In the genomic region with DNA sequence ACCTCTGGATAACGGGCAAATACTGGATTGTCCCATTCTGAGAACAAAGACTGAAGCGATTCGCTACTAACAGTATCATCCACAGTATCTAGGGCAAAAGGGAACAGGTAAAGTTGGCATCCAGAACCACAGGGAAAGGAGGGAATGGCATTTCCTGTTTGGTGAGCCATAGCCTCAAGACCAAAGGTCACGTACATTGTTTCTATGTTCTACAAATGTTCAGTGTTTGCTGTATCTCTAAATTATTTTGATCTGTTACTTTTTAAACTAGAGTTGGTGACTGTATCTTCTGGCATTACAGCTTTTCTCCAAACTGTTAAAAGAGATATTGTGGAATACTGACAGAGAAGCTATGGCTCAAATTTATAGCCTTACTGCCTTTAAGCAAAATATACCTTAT, we compare ENCODE assay signal across 13 cellular contexts. TPM values are rescaled to one million over a fixed set of nuclear protein-coding genes. Genes with fewer than 3 reads are reported as not detected.
DNase-seq lines count a peak whose midpoint lies in the region; FAIRE-seq and TF ChIP-seq lines count a peak whose summit lies in the region.
"Had no signal": no experiment of that assay in that cellular context is flagged by ENCODE, and none has a peak within 500 bp of the region (broad histone marks: within the 10 kb centered on the region; RNA-seq: fewer than 3 reads in every experiment).

No MANE protein-coding gene starts in this region.

- TF ChIP-seq CTCF in mammary epithelial cell (conservative IDR thresholded peaks at IDR 0.05 in 1 of 2, IDR thresholded peaks at IDR 0.05 in 1 of 2; ENCODE audit: extremely low read depth in 1 of 2, insufficient read depth in 1 of 2, low read depth in 1 of 2, low read length in 2 of 2) (no peak), MCF 10A (IDR thresholded peaks at IDR 0.05; ENCODE audit: unreplicated experiment) (no peak)

- H3K27ac ChIP-seq in mammary epithelial cell (ENCODE audit: insufficient read depth, low read depth, low read length): no peak overlapping the region

- H3K27me3 ChIP-seq in mammary epithelial cell (ENCODE audit: insufficient read depth, low read length): no peaks in the 10 kb centered on the region
- H3K27me3 ChIP-seq: esophagus squamous epithelium had no signal

- H3K36me3 ChIP-seq in mammary epithelial cell (ENCODE audit: insufficient read depth, low read length): peaks cover 12% of the 10 kb centered on the region

- no peaks in the 10 kb centered on the region for H4K20me1 ChIP-seq in mammary epithelial cell (ENCODE audit: insufficient read depth, low read length)

- peaks cover 6% of the 10 kb centered on the region for H3K79me2 ChIP-seq in mammary epithelial cell (ENCODE audit: insufficient read depth, low read length)

- BruUV-seq in mammary epithelial cell (replicated peaks; lab: Mats Ljungman, UMichigan) (no TSS peak), MCF 10A (replicated peaks; lab: Mats Ljungman, UMichigan) (no TSS peak)

- dilution Hi-C loops in mammary epithelial cell (cut with HindIII; ENCODE audit: low sequenced_read_pairs): no loop called here

- no peak overlapping the region for H3K9ac ChIP-seq in mammary epithelial cell (ENCODE audit: insufficient read depth, low read length)

- H3K4me2 ChIP-seq in mammary epithelial cell (ENCODE audit: insufficient read depth, low read depth, low read length): peak overlapping the region; percentile 42

- H3K36me3 Mint-ChIP-seq in MCF 10A (ENCODE audit: insufficient read depth, unreplicated experiment): peaks cover 67% of the 10 kb centered on the region

- peak; percentile 28 for DNase-seq in mammary epithelial cell
- DNase-seq in MCF 10A (ENCODE audit: unreplicated experiment): no peak
- DNase-seq in foreskin melanocyte: peak; percentile 24
- peak; percentile 36 for DNase-seq in urothelium cell line (ENCODE audit: low spot score)
- DNase-seq in posterior cingulate gyrus: no peak
- no peak for DNase-seq in globus pallidus (ENCODE audit: low spot score)
- DNase-seq: esophagus squamous epithelium, midbrain, NCI-H1417 treated with DMSO at 0.1 percent for 48 hours, NCI-H510A treated with DMSO at 0.1 percent for 48 hours had no signal

- intact Hi-C loops in mammary epithelial cell (cut with micrococcal nuclease) (no loop called here), MCF 10A (cut with micrococcal nuclease) (no loop called here), posterior cingulate gyrus (cut with DNase I) (no loop called here)

- no peak overlapping the region for H3K4me3 ChIP-seq in mammary epithelial cell (replicated peaks in 1 of 3; ENCODE audit: insufficient read depth in 1 of 3, low read depth in 2 of 3, low read length in 3 of 3)
- H3K4me3 ChIP-seq: esophagus squamous epithelium had no signal

- 73% methylated on average over 4 of the region's 4 CpGs for WGBS in mammary epithelial cell (ENCODE audit: low coverage, missing lambda C conversion rate)

- in situ Hi-C loops in mammary epithelial cell (cut with MboI; ENCODE audit: low sequenced_read_pairs in 2 of 2): no loop called here

- no peaks in the 10 kb centered on the region for H3K9me3 ChIP-seq in mammary epithelial cell (replicated peaks; ENCODE audit: insufficient read depth, low read length)
- H3K9me3 ChIP-seq: esophagus squamous epithelium had no signal

- H3K4me1 Mint-ChIP-seq in MCF 10A (ENCODE audit: insufficient read depth, unreplicated experiment): peaks cover 15% of the 10 kb centered on the region

- POLR2A ChIA-PET in MCF 10A (lab: Yijun Ruan, JAX): no interaction called here

- FAIRE-seq in urothelium cell line (lab: Jason Lieb, UNC): no peak
- FAIRE-seq: A204.1 had no signal

- CTCF ChIA-PET in mammary epithelial cell (lab: Charles Lee; ENCODE audit: low non-redundant PET) (no interaction called here), MCF 10A (lab: Yijun Ruan, JAX) (no interaction called here)

- H3K27ac Mint-ChIP-seq in MCF 10A (ENCODE audit: low read depth, unreplicated experiment): no peak overlapping the region
- H3K27ac Mint-ChIP-seq: activated naive CD8-positive, alpha-beta T cell; progenitor cell of endocrine pancreas had no signal

- no peaks in the 10 kb centered on the region for H3K27me3 Mint-ChIP-seq in MCF 10A (ENCODE audit: insufficient read depth, unreplicated experiment)
- H3K27me3 Mint-ChIP-seq: activated naive CD8-positive, alpha-beta T cell; progenitor cell of endocrine pancreas had no signal

- H2AFZ ChIP-seq in mammary epithelial cell (ENCODE audit: low read depth, low read length): no peak overlapping the region

- no peak overlapping the region for H3K4me3 Mint-ChIP-seq in MCF 10A (ENCODE audit: unreplicated experiment)
- H3K4me3 Mint-ChIP-seq: activated naive CD8-positive, alpha-beta T cell had no signal

- no peaks in the 10 kb centered on the region for H3K9me3 Mint-ChIP-seq in MCF 10A (ENCODE audit: unreplicated experiment)

- peaks cover 18% of the 10 kb centered on the region for H3K4me1 ChIP-seq in mammary epithelial cell (ENCODE audit: insufficient read depth, low read length)

RNA-seq across cellular contexts. Expression of a gene that starts 9.7 kb away (rescaled TPM):
- 10 to 100 TPM; 11.9 to 15.8 TPM for total RNA-seq in mammary epithelial cell
- polyA plus RNA-seq in mammary epithelial cell: 5.5 TPM
- 20.7 TPM for polyA minus RNA-seq in mammary epithelial cell
- total RNA-seq in MCF 10A (2022): 28.2 and 29.9 TPM in 2 replicates

RNA-seq across cellular contexts. Expression of a gene that starts 22.2 kb away (rescaled TPM):
- 10 to 100 TPM in 1 of 2 donors, 1 to 10 TPM in 1; 5.3 to 27.0 TPM for total RNA-seq in mammary epithelial cell
- polyA plus RNA-seq in mammary epithelial cell: 25.7 TPM
- polyA minus RNA-seq in mammary epithelial cell: 24.4 TPM
- total RNA-seq in MCF 10A (2022): 11.7 and 19.9 TPM in 2 replicates

RNA-seq across cellular contexts. Expression of a gene that starts 27.8 kb away (rescaled TPM):
- total RNA-seq in mammary epithelial cell: under 1 TPM; 0.17 to 0.89 TPM
- 0.94 TPM for polyA plus RNA-seq in mammary epithelial cell
- polyA minus RNA-seq in mammary epithelial cell: not detected
- 1.3 and 2.2 TPM in 2 replicates for total RNA-seq in MCF 10A (2022)

RNA-seq across cellular contexts. Expression of a gene that starts 38.9 kb away (rescaled TPM):
- total RNA-seq in mammary epithelial cell (10 to 100 TPM; 47.8 to 57.3 TPM), MCF 10A (2022) (53.8 and 57.9 TPM in 2 replicates)
- polyA plus RNA-seq in mammary epithelial cell: 127 TPM
- 24.7 TPM for polyA minus RNA-seq in mammary epithelial cell

Comparison
In these comparisons a context has a peak if more than half of its experiments do, and no peak if none do; other contexts are left out.
1. DNase-seq: peak in mammary epithelial cell (single experiment), foreskin melanocyte (single experiment) and urothelium cell line (single experiment); none in MCF 10A (single experiment), posterior cingulate gyrus (0 of 10) and globus pallidus (single experiment).